In genomic region chr9:35813434-35814105, GRCh38 we compare ENCODE assay signal across 8 cellular contexts. TPM values are rescaled to one million over a fixed set of nuclear protein-coding genes. Genes with fewer than 3 reads are reported as not detected.
DNase-seq lines count a peak whose midpoint lies in the region; ATAC-seq and TF ChIP-seq lines count a peak whose summit lies in the region.

No MANE protein-coding gene starts in this region.

- peak; percentile 23; the same call in 1 of the 2 replicates for TF ChIP-seq RAD21 in SK-N-SH (IDR thresholded peaks at IDR 0.05; ENCODE audit: low read length)

- H3K4me1 ChIP-seq in SK-N-SH (ENCODE audit: control insufficient read depth in 1 of 2, insufficient read depth in 2 of 2, low read depth in 1 of 2, low read length in 1 of 2) (peaks cover 7 to 30% of the 10 kb centered on the region in 2 experiments; a peak in 3 of 4 replicates), OCI-LY3 (ENCODE audit: low read length) (peaks cover 31% of the 10 kb centered on the region), osteoblast (ENCODE audit: insufficient read depth, low read length) (peaks cover 24% of the 10 kb centered on the region)
- peaks cover 22% of the 10 kb centered on the region for H3K4me1 ChIP-seq in effector memory CD4-positive, alpha-beta T cell (ENCODE audit: control insufficient read depth, insufficient read depth, low read length, poor library complexity, severe bottlenecking)

- H4K20me1 ChIP-seq in SK-N-SH (ENCODE audit: insufficient read depth) (no peaks in the 10 kb centered on the region), OCI-LY3 (ENCODE audit: insufficient read depth, low read length) (no peaks in the 10 kb centered on the region), osteoblast (ENCODE audit: insufficient read depth, low read length) (no peaks in the 10 kb centered on the region)

- peaks cover 24% of the 10 kb centered on the region for H3F3A ChIP-seq in SK-N-SH (replicated peaks; ENCODE audit: insufficient read depth)

- no peaks in the 10 kb centered on the region for H3K9me3 ChIP-seq in SK-N-SH
- no peaks in the 10 kb centered on the region for H3K9me3 ChIP-seq in OCI-LY3 (ENCODE audit: insufficient read depth, low read length)
- H3K9me3 ChIP-seq in osteoblast (ENCODE audit: low read depth, low read length), result no peaks in the 10 kb centered on the region
- H3K9me3 ChIP-seq in effector memory CD4-positive, alpha-beta T cell (ENCODE audit: control insufficient read depth, low read length), result no peaks in the 10 kb centered on the region

- H3K36me3 ChIP-seq in SK-N-SH (replicated peaks in 1 of 2; ENCODE audit: control insufficient read depth in 1 of 2, insufficient read depth in 2 of 2, low read length in 1 of 2) (peaks cover 0 to 5% of the 10 kb centered on the region in 2 experiments), OCI-LY3 (replicated peaks; ENCODE audit: low read depth, low read length) (no peaks in the 10 kb centered on the region), osteoblast (ENCODE audit: insufficient read depth, low read length) (peaks cover 16% of the 10 kb centered on the region)
- H3K36me3 ChIP-seq in effector memory CD4-positive, alpha-beta T cell (ENCODE audit: control insufficient read depth, insufficient read depth, low read length), result peaks cover 5% of the 10 kb centered on the region

- peak overlapping the region; percentile 81; the same call in 1 of the 2 replicates for H3K9ac ChIP-seq in SK-N-SH
- peak overlapping the region; percentile 92 for H3K9ac ChIP-seq in OCI-LY3 (ENCODE audit: low read length)

- peaks cover 45% of the 10 kb centered on the region for H3K4me1 Mint-ChIP-seq in endothelial cell (ENCODE audit: unreplicated experiment)

- H3K4me3 Mint-ChIP-seq in endothelial cell (ENCODE audit: unreplicated experiment), result peak overlapping the region; percentile 65

- no peak for TF ChIP-seq EP300 in SK-N-SH (IDR thresholded peaks at IDR 0.05; ENCODE audit: borderline replicate concordance in 1 of 2, low read depth in 1 of 2, low read length in 1 of 2)

- ATAC-seq in SK-N-SH treated with all-trans-retinoic acid at 6 μM for 48 hours, result no peak
- ATAC-seq in HG03354 (IDR thresholded peaks at IDR 0.05; ENCODE audit: poor library complexity, severe bottlenecking, unreplicated experiment), result no peak

- peaks cover 12% of the 10 kb centered on the region for H3K27me3 Mint-ChIP-seq in endothelial cell (ENCODE audit: unreplicated experiment)

- no peaks in the 10 kb centered on the region for H3K9me2 ChIP-seq in SK-N-SH

- peak overlapping the region in 1 of 2 experiments; percentile 92; a peak in 1 of 4 replicates for H3K4me3 ChIP-seq in SK-N-SH (ENCODE audit: low read depth in 2 of 2, low read length in 1 of 2)
- peak overlapping the region; percentile 81 for H3K4me3 ChIP-seq in OCI-LY3 (ENCODE audit: low read length)
- H3K4me3 ChIP-seq in osteoblast (ENCODE audit: insufficient read depth, low read length), result no peak overlapping the region
- no peak overlapping the region for H3K4me3 ChIP-seq in effector memory CD4-positive, alpha-beta T cell (ENCODE audit: insufficient read depth, low read depth, low read length, poor library complexity, severe bottlenecking)

- POLR2A ChIA-PET in SK-N-SH (lab: Yijun Ruan, JAX), result interaction anchor here (0.7 to 1.7 kb wide), 2 partner anchors 23 to 55 kb away, joined by 3 to 5 read pairs; no protein-coding TSS in a partner anchor

- H2AFZ ChIP-seq in SK-N-SH (ENCODE audit: low read depth), result no peak overlapping the region
- no peak overlapping the region for H2AFZ ChIP-seq in OCI-LY3 (ENCODE audit: low read depth, low read length)
- no peak overlapping the region for H2AFZ ChIP-seq in osteoblast (ENCODE audit: low read length)

- no peak overlapping the region for H3K27ac Mint-ChIP-seq in endothelial cell (ENCODE audit: unreplicated experiment)

- peaks cover 4% of the 10 kb centered on the region for H3K36me3 Mint-ChIP-seq in endothelial cell (ENCODE audit: low read depth, unreplicated experiment)

- no peaks in the 10 kb centered on the region for H3K27me3 ChIP-seq in SK-N-SH (ENCODE audit: insufficient read depth)
- H3K27me3 ChIP-seq in OCI-LY3 (ENCODE audit: low read depth, low read length), result no peaks in the 10 kb centered on the region
- no peaks in the 10 kb centered on the region for H3K27me3 ChIP-seq in osteoblast (ENCODE audit: insufficient read depth, low read length)
- H3K27me3 ChIP-seq in effector memory CD4-positive, alpha-beta T cell (replicated peaks; ENCODE audit: control insufficient read depth, insufficient read depth, low read length, poor library complexity, severe bottlenecking), result no peaks in the 10 kb centered on the region

- TF ChIP-seq CTCF in SK-N-SH (IDR thresholded peaks at IDR 0.05), result peak; percentile 44
- TF ChIP-seq CTCF in OCI-LY3 (IDR thresholded peaks at IDR 0.05; ENCODE audit: low read depth, low read length), result peak; percentile 31; the same call in 1 of the 2 replicates
- peak; percentile 45 for TF ChIP-seq CTCF in endothelial cell (IDR thresholded peaks at IDR 0.05; ENCODE audit: unreplicated experiment)
- peak; percentile 45 for TF ChIP-seq CTCF in osteoblast (IDR thresholded peaks at IDR 0.05; ENCODE audit: extremely low read depth, low read depth, low read length)

- H3K27ac ChIP-seq in SK-N-SH (ENCODE audit: low read depth in 2 of 2, low read length in 1 of 2), result peak overlapping the region; percentile 77 to 94; a peak in 3 of 4 replicates
- H3K27ac ChIP-seq in OCI-LY3 (ENCODE audit: low read length), result peak overlapping the region; percentile 78
- peak overlapping the region; percentile 71 for H3K27ac ChIP-seq in osteoblast (ENCODE audit: low read depth, low read length)
- H3K27ac ChIP-seq in effector memory CD4-positive, alpha-beta T cell (ENCODE audit: insufficient read depth, low read length, poor library complexity, severe bottlenecking), result no peak overlapping the region

- no peaks in the 10 kb centered on the region for H3K9me3 Mint-ChIP-seq in endothelial cell (ENCODE audit: unreplicated experiment)

- H3K79me2 ChIP-seq in SK-N-SH (ENCODE audit: insufficient read depth) (peaks cover 8% of the 10 kb centered on the region; the same call in 1 of the 2 replicates), OCI-LY3 (ENCODE audit: low read length) (peaks cover 9% of the 10 kb centered on the region), osteoblast (ENCODE audit: insufficient read depth, low read length) (no peaks in the 10 kb centered on the region)

- WGBS in SK-N-SH (ENCODE audit: low lambda C conversion rate), result 86% methylated on average over 6 of the region's 10 CpGs

- CTCF ChIA-PET in SK-N-SH (lab: Yijun Ruan, JAX), result interaction anchor here (0.7 to 5.6 kb wide), 15 partner anchors 7 to 202 kb away, joined by 3 to 44 read pairs (median 8); partner anchors contain the start of genes FAM221B, TLN1 and TMEM8B

- H3K4me2 ChIP-seq in SK-N-SH (peak overlapping the region; percentile 86), OCI-LY3 (ENCODE audit: low read length) (peak overlapping the region; percentile 99), osteoblast (ENCODE audit: insufficient read depth, low read length) (peak overlapping the region; percentile 93)

- DNase-seq in SK-N-SH (peak; percentile 39), endothelial cell (ENCODE audit: low spot score) (no peak), osteoblast (ENCODE audit: insufficient read length, low spot score, missing footprints) (peak; percentile 83)
- DNase-seq in effector memory CD4-positive, alpha-beta T cell, result no peak
- DNase-seq in stimulated activated CD4-positive, alpha-beta T cell treated with anti-CD3 and anti-CD28 coated beads, Interleukin-1b, Interleukin-23, amount 100 ng/mL, for 48 hours, result no peak

TF ChIP-seq in SK-N-SH, 30 proteins besides CTCF, POLR2A, EP300 and RAD21 (continues in another document):
- TF ChIP-seq TAF1 (IDR thresholded peaks at IDR 0.05; ENCODE audit: borderline replicate concordance, low read depth, low read length) (no peak), FOSL2 (IDR thresholded peaks at IDR 0.05; ENCODE audit: borderline replicate concordance, low read depth) (no peak), CHD2 (IDR thresholded peaks at IDR 0.05; ENCODE audit: low read length, partially characterized antibody) (no peak), NFIC (IDR thresholded peaks at IDR 0.05; ENCODE audit: borderline replicate concordance) (no peak)

TF ChIP-seq in SK-N-SH treated with all-trans-retinoic acid at 6 μM for 48 hours, 23 proteins besides CTCF, POLR2A, EP300 and RAD21 (continues in another document):
- TF ChIP-seq OSR1 (CRISPR knock-in tag; IDR thresholded peaks at IDR 0.05) (no peak), CSDC2 (CRISPR knock-in tag; IDR thresholded peaks at IDR 0.05) (no peak), TOX (CRISPR knock-in tag; IDR thresholded peaks at IDR 0.05; ENCODE audit: borderline replicate concordance) (no peak), SNAI2 (CRISPR knock-in tag; IDR thresholded peaks at IDR 0.05) (no peak)

RNA-seq across cellular contexts. Expression of gene HINT2, which starts 1.3 kb away (rescaled TPM):
- polyA plus RNA-seq in SK-N-SH (2012; rRNA removed), result 39.9 and 57.2 TPM in 2 replicates
- polyA plus RNA-seq in SK-N-SH (2012; cell fraction: cytosol; rRNA removed), result 35.2 and 41.2 TPM in 2 replicates
- polyA plus RNA-seq in SK-N-SH (2012; cell fraction: nucleus; rRNA removed), result 27.9 and 45.0 TPM in 2 replicates
- total RNA-seq in endothelial cell (ENCODE audit: unreplicated experiment), result 43.3 TPM
- 17.0 and 17.4 TPM in 2 replicates for total RNA-seq in osteoblast

RNA-seq across cellular contexts. Expression of gene SPAG8, which starts 1.5 kb away (rescaled TPM):
- 1.5 and 2.8 TPM in 2 replicates for polyA plus RNA-seq in SK-N-SH (2012; rRNA removed)
- 0.56 and 0.58 TPM in 2 replicates for polyA plus RNA-seq in SK-N-SH (2012; cell fraction: cytosol; rRNA removed)
- polyA plus RNA-seq in SK-N-SH (2012; cell fraction: nucleus; rRNA removed), result 12.7 and 13.2 TPM in 2 replicates
- total RNA-seq in endothelial cell (ENCODE audit: unreplicated experiment), result 0.59 TPM
- 0.88 and 2.2 TPM in 2 replicates for total RNA-seq in osteoblast

RNA-seq across cellular contexts. Expression of gene FAM221B, which starts 15.0 kb away (rescaled TPM):
- polyA plus RNA-seq in SK-N-SH (2012; rRNA removed), result not detected in 2 replicates
- not detected in 2 replicates for polyA plus RNA-seq in SK-N-SH (2012; cell fraction: cytosol; rRNA removed)
- polyA plus RNA-seq in SK-N-SH (2012; cell fraction: nucleus; rRNA removed), result not detected in 2 replicates
- not detected for total RNA-seq in endothelial cell (ENCODE audit: unreplicated experiment)
- total RNA-seq in osteoblast, result not detected in 2 replicates

RNA-seq across cellular contexts. Expression of gene TMEM8B, which starts 15.5 kb away (rescaled TPM):
- 5.3 and 5.8 TPM in 2 replicates for polyA plus RNA-seq in SK-N-SH (2012; rRNA removed)
- 3.3 and 4.5 TPM in 2 replicates for polyA plus RNA-seq in SK-N-SH (2012; cell fraction: cytosol; rRNA removed)
- polyA plus RNA-seq in SK-N-SH (2012; cell fraction: nucleus; rRNA removed), result 22.3 and 32.3 TPM in 2 replicates
- total RNA-seq in endothelial cell (ENCODE audit: unreplicated experiment), result 9.0 TPM
- 2.1 and 2.5 TPM in 2 replicates for total RNA-seq in osteoblast

RNA-seq across cellular contexts. Expression of gene NPR2, which starts 22.2 kb away (rescaled TPM):
- polyA plus RNA-seq in SK-N-SH (2012; rRNA removed), result 12.8 and 13.5 TPM in 2 replicates
- polyA plus RNA-seq in SK-N-SH (2012; cell fraction: cytosol; rRNA removed), result 5.2 and 5.3 TPM in 2 replicates
- polyA plus RNA-seq in SK-N-SH (2012; cell fraction: nucleus; rRNA removed), result 87.1 and 97.9 TPM in 2 replicates
- total RNA-seq in endothelial cell (ENCODE audit: unreplicated experiment) (30.8 TPM), osteoblast (16.6 and 20.3 TPM in 2 replicates)

Comparison
In these comparisons a context has a peak if more than half of its experiments do, and no peak if none do; other contexts are left out.
1. DNase-seq: peak in SK-N-SH (single experiment) and osteoblast (single experiment); none in endothelial cell (single experiment), effector memory CD4-positive, alpha-beta T cell (0 of 3) and stimulated activated CD4-positive, alpha-beta T cell treated with anti-CD3 and anti-CD28 coated beads, Interleukin-1b, Interleukin-23, amount 100 ng/mL, for 48 hours (single experiment).
2. Peak in every context shown above with its lines, with median percentiles within 50 percentile points of each other: H3K4me2 ChIP-seq and CTCF ChIP-seq.